ENCODE assay signal across 1 cellular context in genomic region chr4:65393078-65393477, GRCh38.
TF ChIP-seq lines count a peak whose summit lies in the region.

No MANE protein-coding gene starts in this region.

TF ChIP-seq in H1, 55 proteins besides CTCF, POLR2A, EP300 and RAD21 (continued from another document):
- no peak for TF ChIP-seq FOSL1 (IDR thresholded peaks at IDR 0.05; ENCODE audit: insufficient read depth, low read depth, low read length)
- no peak for TF ChIP-seq SUZ12 (IDR thresholded peaks at IDR 0.05; ENCODE audit: low read length)
- TF ChIP-seq SAP30 (IDR thresholded peaks at IDR 0.05; ENCODE audit: insufficient read depth, insufficient replicate concordance, low read length), result no peak
- no peak for TF ChIP-seq HDAC2 (IDR thresholded peaks at IDR 0.05; ENCODE audit: borderline replicate concordance in 1 of 2, low read depth in 2 of 2, low read length in 2 of 2)
